13 cellular contexts compared by ENCODE assay signal in the genomic region with DNA sequence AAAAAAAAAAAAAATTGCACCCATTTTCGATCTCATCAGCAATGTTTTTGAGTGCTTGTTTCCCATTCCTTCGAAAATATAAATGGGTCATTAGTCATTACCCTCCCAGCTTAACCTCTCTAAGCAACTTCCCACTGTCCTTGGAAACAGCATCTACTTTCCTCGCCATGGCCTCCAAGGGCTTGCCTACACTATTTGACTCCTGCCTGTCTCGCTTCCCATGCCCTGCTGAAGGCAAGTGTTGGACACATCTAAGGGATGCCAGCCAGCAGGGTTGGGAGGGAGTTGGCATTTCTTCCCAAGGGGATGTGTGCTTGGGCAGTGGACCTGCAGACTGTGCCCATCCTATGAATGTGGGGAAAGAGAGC. TPM values are rescaled to one million over a fixed set of nuclear protein-coding genes. Genes with fewer than 3 reads are reported as not detected.
DNase-seq lines count a peak whose midpoint lies in the region; ATAC-seq and TF ChIP-seq lines count a peak whose summit lies in the region.
"Had no signal": no experiment of that assay in that cellular context is flagged by ENCODE, and none has a peak within 500 bp of the region (broad histone marks: within the 10 kb centered on the region; RNA-seq: fewer than 3 reads in every experiment).

No MANE protein-coding gene starts in this region.

- no peak for TF ChIP-seq CTCF in GM23338 (conservative IDR thresholded peaks at IDR 0.05; ENCODE audit: low read depth in 2 of 2)
- no peak for TF ChIP-seq CTCF in Loucy (conservative IDR thresholded peaks at IDR 0.05; ENCODE audit: low read length)
- TF ChIP-seq CTCF in osteoblast (IDR thresholded peaks at IDR 0.05; ENCODE audit: extremely low read depth, low read depth, low read length), result no peak

- H3K9me3 ChIP-seq in Loucy (ENCODE audit: insufficient read depth, low read depth, low read length), result no peaks in the 10 kb centered on the region
- no peaks in the 10 kb centered on the region for H3K9me3 ChIP-seq in osteoblast (ENCODE audit: low read depth, low read length)
- H3K9me3 ChIP-seq: tibial nerve had no signal

- H3K27me3 ChIP-seq in GM23338 (ENCODE audit: insufficient read depth), result no peaks in the 10 kb centered on the region
- H3K27me3 ChIP-seq in Loucy (ENCODE audit: insufficient read depth, low read length, poor library complexity, severe bottlenecking), result no peaks in the 10 kb centered on the region
- no peaks in the 10 kb centered on the region for H3K27me3 ChIP-seq in osteoblast (ENCODE audit: insufficient read depth, low read length)
- H3K27me3 ChIP-seq: tibial nerve had no signal

- H3K4me1 ChIP-seq in GM23338 (ENCODE audit: insufficient read depth), result no peaks in the 10 kb centered on the region
- no peaks in the 10 kb centered on the region for H3K4me1 ChIP-seq in Loucy (ENCODE audit: insufficient read depth, low read length, poor library complexity, severe bottlenecking)
- peaks cover 13% of the 10 kb centered on the region for H3K4me1 ChIP-seq in osteoblast (ENCODE audit: insufficient read depth, low read length)

- CTCF ChIA-PET in activated CD8-positive, alpha-beta T cell treated with anti-CD3 and anti-CD28 coated beads, Interleukin-2, amount 10 ng/mL, durations not matched to agents 7 days and 5 days (lab: Charles Lee), result interaction anchor here (0.7 to 3.0 kb wide), 8 partner anchors 8 to 264 kb away, joined by 3 to 57 read pairs (median 4); a partner anchor contains a TSS

- H3K27ac ChIP-seq in GM23338 (ENCODE audit: low read depth) (no peak overlapping the region), osteoblast (ENCODE audit: low read depth, low read length) (no peak overlapping the region)
- H3K27ac ChIP-seq: tibial nerve had no signal

- peaks cover 3% of the 10 kb centered on the region for H3K27me3 Mint-ChIP-seq in GM23338 (ENCODE audit: insufficient read depth, low read depth, poor library complexity)
- H3K27me3 Mint-ChIP-seq in effector memory CD8-positive, alpha-beta T cell, result peaks cover 22 to 27% of the 10 kb centered on the region in 2 donors
- H3K27me3 Mint-ChIP-seq in activated CD8-positive, alpha-beta T cell treated with anti-CD3 and anti-CD28 coated beads, Interleukin-2, amount 10 ng/mL, durations not matched to agents 7 days and 5 days (ENCODE audit: low read depth), result peaks cover 4% of the 10 kb centered on the region

- no peaks in the 10 kb centered on the region for H3K36me3 ChIP-seq in GM23338 (ENCODE audit: insufficient read depth)
- no peaks in the 10 kb centered on the region for H3K36me3 ChIP-seq in Loucy (ENCODE audit: insufficient read depth, low read length)
- H3K36me3 ChIP-seq in osteoblast (ENCODE audit: insufficient read depth, low read length), result no peaks in the 10 kb centered on the region
- H3K36me3 ChIP-seq: tibial nerve had no signal

- no peak overlapping the region for H3K9ac ChIP-seq in Loucy (ENCODE audit: low read depth, low read length, poor library complexity, severe bottlenecking)

- peaks cover 3% of the 10 kb centered on the region; the same call in 2 of the 3 replicates for H3K4me1 Mint-ChIP-seq in GM23338
- H3K4me1 Mint-ChIP-seq in effector memory CD8-positive, alpha-beta T cell (ENCODE audit: low read depth in 2 of 2), result peaks cover 4 to 5% of the 10 kb centered on the region in 2 donors
- peaks cover 6% of the 10 kb centered on the region for H3K4me1 Mint-ChIP-seq in activated CD8-positive, alpha-beta T cell treated with anti-CD3 and anti-CD28 coated beads, Interleukin-2, amount 10 ng/mL, durations not matched to agents 7 days and 5 days (ENCODE audit: low read depth)

- POLR2A ChIA-PET in activated CD8-positive, alpha-beta T cell treated with anti-CD3 and anti-CD28 coated beads, Interleukin-2, amount 10 ng/mL, durations not matched to agents 7 days and 5 days (lab: Charles Lee), result no interaction called here

- H3K4me3 ChIP-seq in GM23338 (no peak overlapping the region), Loucy (ENCODE audit: low read length, poor library complexity, severe bottlenecking) (no peak overlapping the region), osteoblast (ENCODE audit: insufficient read depth, low read length) (peak overlapping the region; percentile 43)
- H3K4me3 ChIP-seq: tibial nerve had no signal

- H3K9me2 ChIP-seq in GM23338 (ENCODE audit: insufficient read depth) (no peaks in the 10 kb centered on the region), Loucy (replicated peaks; ENCODE audit: low read depth, low read length) (no peaks in the 10 kb centered on the region)

- no peaks in the 10 kb centered on the region for H3F3A ChIP-seq in GM23338 (replicated peaks; ENCODE audit: low read depth)
- H3F3A ChIP-seq in Loucy (ENCODE audit: low read depth), result no peaks in the 10 kb centered on the region

- H4K20me1 ChIP-seq in GM23338 (replicated peaks; ENCODE audit: insufficient read depth), result no peaks in the 10 kb centered on the region
- no peaks in the 10 kb centered on the region for H4K20me1 ChIP-seq in Loucy (ENCODE audit: insufficient read depth, low read length, poor library complexity, severe bottlenecking)
- H4K20me1 ChIP-seq in osteoblast (ENCODE audit: insufficient read depth, low read length), result no peaks in the 10 kb centered on the region

- no peak overlapping the region for H3K27ac Mint-ChIP-seq in GM23338
- H3K27ac Mint-ChIP-seq in effector memory CD8-positive, alpha-beta T cell, result no peak overlapping the region
- no peak overlapping the region for H3K27ac Mint-ChIP-seq in activated CD8-positive, alpha-beta T cell treated with anti-CD3 and anti-CD28 coated beads, Interleukin-2, amount 10 ng/mL, durations not matched to agents 7 days and 5 days
- H3K27ac Mint-ChIP-seq: activated naive CD8-positive, alpha-beta T cell treated with anti-CD3 and anti-CD28 coated beads, Interleukin-2, amount 50 U/mL, for 24 hours; CD8-positive, alpha-beta memory T cell; nephron had no signal

- no peak overlapping the region for H3K4me3 Mint-ChIP-seq in GM23338
- no peak overlapping the region for H3K4me3 Mint-ChIP-seq in effector memory CD8-positive, alpha-beta T cell
- no peak overlapping the region for H3K4me3 Mint-ChIP-seq in activated CD8-positive, alpha-beta T cell treated with anti-CD3 and anti-CD28 coated beads, Interleukin-2, amount 10 ng/mL, durations not matched to agents 7 days and 5 days
- H3K4me3 Mint-ChIP-seq: activated naive CD8-positive, alpha-beta T cell treated with anti-CD3 and anti-CD28 coated beads, Interleukin-2, amount 50 U/mL, for 24 hours; CD8-positive, alpha-beta memory T cell; nephron had no signal

- no peaks in the 10 kb centered on the region for H3K9me3 Mint-ChIP-seq in GM23338
- H3K9me3 Mint-ChIP-seq in effector memory CD8-positive, alpha-beta T cell, result no peaks in the 10 kb centered on the region
- H3K9me3 Mint-ChIP-seq in activated CD8-positive, alpha-beta T cell treated with anti-CD3 and anti-CD28 coated beads, Interleukin-2, amount 10 ng/mL, durations not matched to agents 7 days and 5 days (ENCODE audit: insufficient read depth), result no peaks in the 10 kb centered on the region
- H3K9me3 Mint-ChIP-seq: activated naive CD8-positive, alpha-beta T cell treated with anti-CD3 and anti-CD28 coated beads, Interleukin-2, amount 50 U/mL, for 24 hours; CD8-positive, alpha-beta memory T cell had no signal

- H3K4me2 ChIP-seq in GM23338 (no peak overlapping the region), Loucy (ENCODE audit: low read depth, low read length, poor library complexity, severe bottlenecking) (no peak overlapping the region), osteoblast (ENCODE audit: insufficient read depth, low read length) (peak overlapping the region; percentile 69)

- no peaks in the 10 kb centered on the region for H3K79me2 ChIP-seq in GM23338 (replicated peaks; ENCODE audit: insufficient read depth)
- H3K79me2 ChIP-seq in Loucy (ENCODE audit: insufficient read depth, low read length), result no peaks in the 10 kb centered on the region
- no peaks in the 10 kb centered on the region for H3K79me2 ChIP-seq in osteoblast (ENCODE audit: insufficient read depth, low read length)

- H3K36me3 Mint-ChIP-seq in GM23338 (ENCODE audit: low read depth), result no peaks in the 10 kb centered on the region
- peaks cover 7% of the 10 kb centered on the region for H3K36me3 Mint-ChIP-seq in effector memory CD8-positive, alpha-beta T cell (ENCODE audit: insufficient read depth)
- H3K36me3 Mint-ChIP-seq in activated CD8-positive, alpha-beta T cell treated with anti-CD3 and anti-CD28 coated beads, Interleukin-2, amount 10 ng/mL, durations not matched to agents 7 days and 5 days (ENCODE audit: low read depth), result no peaks in the 10 kb centered on the region
- H3K36me3 Mint-ChIP-seq: CD8-positive, alpha-beta memory T cell had no signal

- H2AFZ ChIP-seq in GM23338 (peak overlapping the region; percentile 88; the same call in 1 of the 2 replicates), Loucy (ENCODE audit: low read length) (peak overlapping the region; percentile 69), osteoblast (ENCODE audit: low read length) (peak overlapping the region; percentile 72)

- DNase-seq in GM23338 (ENCODE audit: low spot score) (no peak), osteoblast (ENCODE audit: insufficient read length, low spot score, missing footprints) (no peak), NCI-H510A (lab: John Stamatoyannopoulos, UW) (no peak)
- no peak for DNase-seq in effector memory CD8-positive, alpha-beta T cell
- DNase-seq in activated CD8-positive, alpha-beta T cell treated with anti-CD3 and anti-CD28 coated beads, Interleukin-2, amount 10 ng/mL, durations not matched to agents 7 days and 5 days, result no peak

- ATAC-seq in GM23338, result peak; percentile 62
- ATAC-seq in effector memory CD8-positive, alpha-beta T cell (replicated peaks), result peak; percentile 7
- ATAC-seq in HG02973 (IDR thresholded peaks at IDR 0.05; ENCODE audit: unreplicated experiment), result no peak
- no peak for ATAC-seq in activated CD8-positive, alpha-beta T cell treated with anti-CD3 and anti-CD28 coated beads, Interleukin-2, amount 10 ng/mL, durations not matched to agents 7 days and 5 days

TF ChIP-seq in GM23338, 12 proteins besides CTCF, POLR2A, EP300 and RAD21 (continues in another document):
- no peak for TF ChIP-seq NANOG (IDR thresholded peaks at IDR 0.05; ENCODE audit: borderline replicate concordance)

RNA-seq across cellular contexts. Expression of a gene that starts 12.7 kb away (rescaled TPM):
- 24.2 and 25.7 TPM in 2 replicates for total RNA-seq in GM23338 (2014; rRNA removed; shearing (Covaris generic))
- 21.4 and 23.1 TPM in 2 replicates for polyA plus RNA-seq in GM23338 (2016; fragmentation: Nextera tagmentation; extraction: Ambion mirVana)
- 27.4 and 27.5 TPM in 2 replicates for total RNA-seq in osteoblast
- total RNA-seq in activated CD8-positive, alpha-beta T cell treated with anti-CD3 and anti-CD28 coated beads, Interleukin-2, amount 10 ng/mL, durations not matched to agents 7 days and 5 days, result 10 to 100 TPM; 18.1 to 18.4 TPM

RNA-seq across cellular contexts. Expression of a gene that starts 48.8 kb away (rescaled TPM):
- total RNA-seq in GM23338 (2014; rRNA removed; shearing (Covaris generic)), result 126 and 164 TPM in 2 replicates
- polyA plus RNA-seq in GM23338 (2016; fragmentation: Nextera tagmentation; extraction: Ambion mirVana), result 126 and 137 TPM in 2 replicates
- total RNA-seq in osteoblast, result 70.4 and 73.1 TPM in 2 replicates
- 10 to 100 TPM; 31.8 to 32.2 TPM for total RNA-seq in activated CD8-positive, alpha-beta T cell treated with anti-CD3 and anti-CD28 coated beads, Interleukin-2, amount 10 ng/mL, durations not matched to agents 7 days and 5 days

RNA-seq across cellular contexts. Expression of a gene that starts 52.5 kb away (rescaled TPM):
- not detected in 2 replicates for total RNA-seq in GM23338 (2014; rRNA removed; shearing (Covaris generic))
- polyA plus RNA-seq in GM23338 (2016; fragmentation: Nextera tagmentation; extraction: Ambion mirVana), result not detected in 2 replicates
- total RNA-seq in osteoblast, result not detected in 2 replicates
- not detected for total RNA-seq in activated CD8-positive, alpha-beta T cell treated with anti-CD3 and anti-CD28 coated beads, Interleukin-2, amount 10 ng/mL, durations not matched to agents 7 days and 5 days
- total RNA-seq: CD8-positive, alpha-beta memory T cell; RPMI7951; tibial nerve had no signal
- polyA plus RNA-seq: CD8-positive, alpha-beta memory T cell; keratinocyte had no signal

Comparison
In these comparisons a context has a peak if more than half of its experiments do, and no peak if none do; other contexts are left out.
1. ATAC-seq: peak in GM23338 (single experiment) and effector memory CD8-positive, alpha-beta T cell (single experiment); none in HG02973 (single experiment) and activated CD8-positive, alpha-beta T cell treated with anti-CD3 and anti-CD28 coated beads, Interleukin-2, amount 10 ng/mL, durations not matched to agents 7 days and 5 days (single experiment).
2. Peak in every context shown above with its lines, with median percentiles within 50 percentile points of each other: H2AFZ ChIP-seq.